17 cellular contexts compared by ENCODE assay signal in genomic region chr15:101059381-101060341, GRCh38.
DNase-seq lines count a peak whose midpoint lies in the region; ATAC-seq and TF ChIP-seq lines count a peak whose summit lies in the region.
"Had no signal": no experiment of that assay in that cellular context is flagged by ENCODE, and none has a peak within 500 bp of the region (broad histone marks: within the 10 kb centered on the region; RNA-seq: fewer than 3 reads in every experiment).

No MANE protein-coding gene starts in this region.

- no peak overlapping the region for H3K4me3 Mint-ChIP-seq in activated T-helper 17 cell treated with anti-CD3 and anti-CD28 coated beads, Interleukin-2, amount 50 U/mL, for 72 hours
- H3K4me3 Mint-ChIP-seq in memory B cell = no peak overlapping the region
- H3K4me3 Mint-ChIP-seq in stimulated activated memory B cell treated with anti-CD40 and anti-IgM and Interleukin-4, amounts not matched to agents 10 μg/mL and 1 μg/mL and 100 μg/mL, for 72 hours = no peak overlapping the region
- H3K4me3 Mint-ChIP-seq: activated CD4-positive, alpha-beta memory T cell treated with anti-CD3 and anti-CD28 coated beads for 36 hours; activated naive CD8-positive, alpha-beta T cell treated with anti-CD3 and anti-CD28 coated beads for 36 hours; activated T-helper 1 cell treated with anti-CD3 and anti-CD28 coated beads, Interleukin-12 subunit alpha, Interleukin-12 subunit beta, Interleukin-2, Interleukin-4 antibody, amounts not matched to agents 30 ng/mL and 10 ng/mL and 1 ng/mL, durations not matched to agents 14 hours and 24 hours and 36 hours had no signal

- H3K4me1 Mint-ChIP-seq in activated T-helper 17 cell treated with anti-CD3 and anti-CD28 coated beads, Interleukin-2, amount 50 U/mL, for 72 hours = no peaks in the 10 kb centered on the region
- H3K4me1 Mint-ChIP-seq in memory B cell = peaks cover 28% of the 10 kb centered on the region
- H3K4me1 Mint-ChIP-seq in stimulated activated memory B cell treated with anti-CD40 and anti-IgM and Interleukin-4, amounts not matched to agents 10 μg/mL and 1 μg/mL and 100 μg/mL, for 72 hours = peaks cover 41% of the 10 kb centered on the region
- H3K4me1 Mint-ChIP-seq: activated naive CD8-positive, alpha-beta T cell treated with anti-CD3 and anti-CD28 coated beads for 36 hours had no signal

- DNase-seq in memory B cell (ENCODE audit: low spot score in 2 of 2) (no peak), BE2C (no peak), gastrocnemius medialis (no peak)
- DNase-seq: activated CD4-positive, alpha-beta memory T cell treated with anti-CD3 and anti-CD28 coated beads for 36 hours; activated naive CD8-positive, alpha-beta T cell treated with anti-CD3 and anti-CD28 coated beads for 36 hours; body of pancreas; DND-41; heart right ventricle; NCI-H2107; NCI-H510A treated with DMSO at 0.1 percent for 48 hours; Right ventricle myocardium superior; stimulated activated CD4-positive, alpha-beta T cell treated with anti-CD3 and anti-CD28 coated beads, Interleukin-4, amount 100 ng/mL, for 1 hour had no signal

- peak overlapping the region; percentile 17 for H3K27ac Mint-ChIP-seq in activated T-helper 17 cell treated with anti-CD3 and anti-CD28 coated beads, Interleukin-2, amount 50 U/mL, for 72 hours
- H3K27ac Mint-ChIP-seq in memory B cell = peak overlapping the region; percentile 83
- peak overlapping the region; percentile 52 for H3K27ac Mint-ChIP-seq in stimulated activated memory B cell treated with anti-CD40 and anti-IgM and Interleukin-4, amounts not matched to agents 10 μg/mL and 1 μg/mL and 100 μg/mL, for 72 hours
- H3K27ac Mint-ChIP-seq: activated CD4-positive, alpha-beta memory T cell treated with anti-CD3 and anti-CD28 coated beads for 36 hours; activated naive CD8-positive, alpha-beta T cell treated with anti-CD3 and anti-CD28 coated beads for 36 hours; activated T-helper 1 cell treated with anti-CD3 and anti-CD28 coated beads, Interleukin-12 subunit alpha, Interleukin-12 subunit beta, Interleukin-2, Interleukin-4 antibody, amounts not matched to agents 30 ng/mL and 10 ng/mL and 1 ng/mL, durations not matched to agents 14 hours and 24 hours and 36 hours had no signal

- no peaks in the 10 kb centered on the region for H3K27me3 ChIP-seq in BE2C
- no peaks in the 10 kb centered on the region for H3K27me3 ChIP-seq in gastrocnemius medialis
- H3K27me3 ChIP-seq: body of pancreas, heart right ventricle had no signal

- ATAC-seq in activated T-helper 17 cell treated with anti-CD3 and anti-CD28 coated beads, Interleukin-2, amount 50 U/mL, for 72 hours (replicated peaks) = peak; percentile 21
- ATAC-seq in memory B cell (ENCODE audit: low read depth) (no peak), GM21367 (IDR thresholded peaks at IDR 0.05; ENCODE audit: unreplicated experiment) (no peak), gastrocnemius medialis (no peak)
- no peak for ATAC-seq in stimulated activated memory B cell treated with anti-CD40 and anti-IgM and Interleukin-4, amounts not matched to agents 10 μg/mL and 1 μg/mL and 100 μg/mL, for 72 hours
- ATAC-seq: body of pancreas, heart right ventricle had no signal

- CTCF ChIA-PET in HEK293 (lab: Yijun Ruan, JAX) = no interaction called here

- peaks cover 4% of the 10 kb centered on the region for H3K27me3 Mint-ChIP-seq in activated T-helper 17 cell treated with anti-CD3 and anti-CD28 coated beads, Interleukin-2, amount 50 U/mL, for 72 hours
- H3K27me3 Mint-ChIP-seq in memory B cell = no peaks in the 10 kb centered on the region
- H3K27me3 Mint-ChIP-seq in stimulated activated memory B cell treated with anti-CD40 and anti-IgM and Interleukin-4, amounts not matched to agents 10 μg/mL and 1 μg/mL and 100 μg/mL, for 72 hours = no peaks in the 10 kb centered on the region
- H3K27me3 Mint-ChIP-seq: activated naive CD8-positive, alpha-beta T cell treated with anti-CD3 and anti-CD28 coated beads for 36 hours had no signal

- TF ChIP-seq CTCF in HEK293 (tag by site-specific recombination; IDR thresholded peaks at IDR 0.05) (no peak), BE2C (IDR thresholded peaks at IDR 0.05; ENCODE audit: low read depth, low read length) (no peak), gastrocnemius medialis (IDR thresholded peaks at IDR 0.05 in 4 of 5, conservative IDR thresholded peaks at IDR 0.05 in 1 of 5) (no peak)

- H3K4me1 ChIP-seq in HEK293 (ENCODE audit: control insufficient read depth, insufficient read depth, low read length) = no peaks in the 10 kb centered on the region
- no peaks in the 10 kb centered on the region; the same call in 1 of the 2 replicates for H3K4me1 ChIP-seq in BE2C
- no peaks in the 10 kb centered on the region for H3K4me1 ChIP-seq in gastrocnemius medialis

- in situ Hi-C loops in gastrocnemius medialis (cut with MboI; ENCODE audit: low sequenced_read_pairs in 4 of 4) = no loop called here

- intact Hi-C loops in gastrocnemius medialis (cut with DNase I; ENCODE audit: low total_unique reads) = no loop called here

- H3K9me3 Mint-ChIP-seq in activated T-helper 17 cell treated with anti-CD3 and anti-CD28 coated beads, Interleukin-2, amount 50 U/mL, for 72 hours = no peaks in the 10 kb centered on the region
- no peaks in the 10 kb centered on the region for H3K9me3 Mint-ChIP-seq in memory B cell
- H3K9me3 Mint-ChIP-seq in stimulated activated memory B cell treated with anti-CD40 and anti-IgM and Interleukin-4, amounts not matched to agents 10 μg/mL and 1 μg/mL and 100 μg/mL, for 72 hours = no peaks in the 10 kb centered on the region
- H3K9me3 Mint-ChIP-seq: activated CD4-positive, alpha-beta memory T cell treated with anti-CD3 and anti-CD28 coated beads for 36 hours; activated naive CD8-positive, alpha-beta T cell treated with anti-CD3 and anti-CD28 coated beads for 36 hours; activated T-helper 1 cell treated with anti-CD3 and anti-CD28 coated beads, Interleukin-12 subunit alpha, Interleukin-12 subunit beta, Interleukin-2, Interleukin-4 antibody, amounts not matched to agents 30 ng/mL and 10 ng/mL and 1 ng/mL, durations not matched to agents 14 hours and 24 hours and 36 hours had no signal

- H3K4me3 ChIP-seq in HEK293 (ENCODE audit: low read depth, low read length) = no peak overlapping the region
- H3K4me3 ChIP-seq in BE2C (ENCODE audit: low read depth, low read length) = no peak overlapping the region
- H3K4me3 ChIP-seq in gastrocnemius medialis = no peak overlapping the region
- H3K4me3 ChIP-seq: body of pancreas, heart right ventricle had no signal

- no peaks in the 10 kb centered on the region; the same call in 1 of the 2 replicates for H3K9me3 ChIP-seq in HEK293 (ENCODE audit: control insufficient read depth, insufficient read depth, low read depth, low read length)
- no peaks in the 10 kb centered on the region for H3K9me3 ChIP-seq in BE2C
- H3K9me3 ChIP-seq in gastrocnemius medialis = no peaks in the 10 kb centered on the region
- H3K9me3 ChIP-seq: body of pancreas had no signal

- H3K36me3 ChIP-seq in HEK293 (ENCODE audit: control insufficient read depth in 2 of 2, insufficient read depth in 1 of 2, low read length in 2 of 2) (no peaks in the 10 kb centered on the region), BE2C (no peaks in the 10 kb centered on the region), gastrocnemius medialis (no peaks in the 10 kb centered on the region)

- H3K36me3 Mint-ChIP-seq in activated T-helper 17 cell treated with anti-CD3 and anti-CD28 coated beads, Interleukin-2, amount 50 U/mL, for 72 hours (ENCODE audit: low read depth) = no peaks in the 10 kb centered on the region
- H3K36me3 Mint-ChIP-seq in memory B cell = peaks cover 42% of the 10 kb centered on the region
- H3K36me3 Mint-ChIP-seq in stimulated activated memory B cell treated with anti-CD40 and anti-IgM and Interleukin-4, amounts not matched to agents 10 μg/mL and 1 μg/mL and 100 μg/mL, for 72 hours = peaks cover 93% of the 10 kb centered on the region
- H3K36me3 Mint-ChIP-seq: activated CD4-positive, alpha-beta memory T cell treated with anti-CD3 and anti-CD28 coated beads for 36 hours; activated naive CD8-positive, alpha-beta T cell treated with anti-CD3 and anti-CD28 coated beads for 36 hours had no signal

- TF ChIP-seq POLR2A in gastrocnemius medialis (IDR thresholded peaks at IDR 0.05) = no peak

- POLR2A ChIA-PET in HEK293 (lab: Yijun Ruan, JAX) = no interaction called here

- H3K27ac ChIP-seq in HEK293 (ENCODE audit: extremely low read depth, low read depth, low read length) = no peak overlapping the region
- H3K27ac ChIP-seq in gastrocnemius medialis = no peak overlapping the region
- H3K27ac ChIP-seq: body of pancreas, heart right ventricle had no signal

TF ChIP-seq in HEK293, 187 proteins besides CTCF, POLR2A, EP300 and RAD21:
- TF ChIP-seq ZNF707 (tag by site-specific recombination; IDR thresholded peaks at IDR 0.05) (no peak), SETDB1 (IDR thresholded peaks at IDR 0.05; ENCODE audit: insufficient read length, low read length) (peak; percentile 32), REST (tag by site-specific recombination; IDR thresholded peaks at IDR 0.05) (0 out of 2 replicates have a peak, but pooled peaks have one; percentile 25)

Comparison
In these comparisons a context has a peak if more than half of its experiments do, and no peak if none do; other contexts are left out.
1. H3K27ac Mint-ChIP-seq: peak in every context shown above with its lines; median percentile 83 in memory B cell; 52 in stimulated activated memory B cell treated with anti-CD40 and anti-IgM and Interleukin-4, amounts not matched to agents 10 μg/mL and 1 μg/mL and 100 μg/mL, for 72 hours; 17 in activated T-helper 17 cell treated with anti-CD3 and anti-CD28 coated beads, Interleukin-2, amount 50 U/mL, for 72 hours.